Comparison of ENCODE assay signal across 12 cellular contexts in genomic region chr1:229623838-229624237, GRCh38. TPM values are rescaled to one million over a fixed set of nuclear protein-coding genes. Genes with fewer than 3 reads are reported as not detected.
DNase-seq lines count a peak whose midpoint lies in the region; ATAC-seq and TF ChIP-seq lines count a peak whose summit lies in the region.
"Had no signal": no experiment of that assay in that cellular context is flagged by ENCODE, and none has a peak within 500 bp of the region (broad histone marks: within the 10 kb centered on the region; RNA-seq: fewer than 3 reads in every experiment).

No MANE protein-coding gene starts in this region.

- H3K4me3 ChIP-seq in NB4 (ENCODE audit: low read depth, low read length) (peak overlapping the region; percentile 96), smooth muscle cell (no peak overlapping the region)

- H3F3A ChIP-seq in smooth muscle cell (ENCODE audit: low read depth): no peaks in the 10 kb centered on the region

- WGBS in smooth muscle cell (ENCODE audit: low lambda C conversion rate): 87% methylated on average over 1 of the region's 1 CpG

- H3K79me2 ChIP-seq in smooth muscle cell (ENCODE audit: low read depth): peaks cover 88% of the 10 kb centered on the region

- no peak for ATAC-seq in activated T-cell treated with anti-CD3 and anti-CD28 coated beads, Interleukin-2, amount 50 U/mL, for 4 hours
- ATAC-seq in central memory CD8-positive, alpha-beta T cell (replicated peaks; ENCODE audit: extremely low read depth, poor library complexity, severe bottlenecking): no peak
- no peak for ATAC-seq in HG03565 (IDR thresholded peaks at IDR 0.05; ENCODE audit: unreplicated experiment)

- no peaks in the 10 kb centered on the region for H3K9me3 Mint-ChIP-seq in activated T-cell treated with anti-CD3 and anti-CD28 coated beads, Interleukin-2, amount 50 U/mL, for 4 hours
- no peaks in the 10 kb centered on the region for H3K9me3 Mint-ChIP-seq in central memory CD8-positive, alpha-beta T cell

- no peak overlapping the region for H3K27ac ChIP-seq in smooth muscle cell (ENCODE audit: low read depth)

- peaks cover 63% of the 10 kb centered on the region for H4K20me1 ChIP-seq in smooth muscle cell (ENCODE audit: low read depth)

- peaks cover 14% of the 10 kb centered on the region for H3K4me1 ChIP-seq in smooth muscle cell (ENCODE audit: low read depth)

- no peak overlapping the region for H3K9ac ChIP-seq in smooth muscle cell (ENCODE audit: low read depth)

- no peaks in the 10 kb centered on the region for H3K9me3 ChIP-seq in smooth muscle cell (replicated peaks; ENCODE audit: low read depth)
- H3K9me3 ChIP-seq: sigmoid colon had no signal

- no peak for TF ChIP-seq CTCF in NB4 (IDR thresholded peaks at IDR 0.05; ENCODE audit: low read depth, low read length)
- no peak for TF ChIP-seq CTCF in smooth muscle cell (IDR thresholded peaks at IDR 0.05; ENCODE audit: borderline replicate concordance, insufficient read depth, poor library complexity, severe bottlenecking)

- peaks cover 76% of the 10 kb centered on the region for H3K4me1 Mint-ChIP-seq in activated T-cell treated with anti-CD3 and anti-CD28 coated beads, Interleukin-2, amount 50 U/mL, for 4 hours (ENCODE audit: low read depth)
- H3K4me1 Mint-ChIP-seq in central memory CD8-positive, alpha-beta T cell: peaks cover 65% of the 10 kb centered on the region

- peak overlapping the region; percentile 85 for H3K4me2 ChIP-seq in smooth muscle cell

- H3K36me3 ChIP-seq in smooth muscle cell (ENCODE audit: low read depth): no peaks in the 10 kb centered on the region
- H3K36me3 ChIP-seq: sigmoid colon had no signal

- H3K4me3 Mint-ChIP-seq in activated T-cell treated with anti-CD3 and anti-CD28 coated beads, Interleukin-2, amount 50 U/mL, for 4 hours: peak overlapping the region; percentile 92
- H3K4me3 Mint-ChIP-seq in central memory CD8-positive, alpha-beta T cell: peak overlapping the region; percentile 99

- H3K27me3 ChIP-seq in smooth muscle cell (ENCODE audit: low read depth): no peaks in the 10 kb centered on the region
- H3K27me3 ChIP-seq: sigmoid colon had no signal

- no peak for DNase-seq in activated T-cell treated with anti-CD3 and anti-CD28 coated beads, Interleukin-2, amount 50 U/mL, for 4 hours
- DNase-seq in activated T-cell treated with anti-CD3 and anti-CD28 coated beads, Interleukin-2, amount 50 U/mL, for 1 hour: no peak
- DNase-seq in NB4 (ENCODE audit: low read depth): no peak
- DNase-seq in central memory CD8-positive, alpha-beta T cell (ENCODE audit: low spot score in 2 of 2): no peak
- no peak for DNase-seq in smooth muscle cell (lab: John Stamatoyannopoulos, UW; ENCODE audit: unreplicated experiment)
- DNase-seq in A172 (ENCODE audit: low spot score): no peak
- no peak for DNase-seq in COLO829 (ENCODE audit: low spot score)
- DNase-seq: mesenchymal stem cell, NCI-H1105, NCI-H748 treated with DMSO at 0.1 percent for 48 hours, sigmoid colon had no signal

- TF ChIP-seq POLR2A in NB4 (IDR thresholded peaks at IDR 0.05; ENCODE audit: extremely low read depth, insufficient read length): no peak

- no peaks in the 10 kb centered on the region for H3K27me3 Mint-ChIP-seq in activated T-cell treated with anti-CD3 and anti-CD28 coated beads, Interleukin-2, amount 50 U/mL, for 4 hours (ENCODE audit: low read depth)
- no peaks in the 10 kb centered on the region for H3K27me3 Mint-ChIP-seq in central memory CD8-positive, alpha-beta T cell

- peaks cover 9% of the 10 kb centered on the region for H3K36me3 Mint-ChIP-seq in activated T-cell treated with anti-CD3 and anti-CD28 coated beads, Interleukin-2, amount 50 U/mL, for 4 hours (ENCODE audit: insufficient read depth)
- H3K36me3 Mint-ChIP-seq in central memory CD8-positive, alpha-beta T cell (ENCODE audit: insufficient read depth): peaks cover 10% of the 10 kb centered on the region

- H2AFZ ChIP-seq in smooth muscle cell (ENCODE audit: low read depth): no peak overlapping the region

- peak overlapping the region; percentile 25 for H3K27ac Mint-ChIP-seq in central memory CD8-positive, alpha-beta T cell (ENCODE audit: low read depth)

RNA-seq across cellular contexts. Expression of gene TAF5L, which starts 2.1 kb away (rescaled TPM):
- total RNA-seq in activated T-cell treated with anti-CD3 and anti-CD28 coated beads, Interleukin-2, amount 50 U/mL, for 4 hours: 10 to 100 TPM; 27.8 to 32.6 (median 29.6) TPM
- total RNA-seq in smooth muscle cell: 11.3 and 13.4 TPM in 2 replicates
- polyA plus RNA-seq in smooth muscle cell: 3.3 and 4.4 TPM in 2 replicates
- total RNA-seq in A172 (2014; rRNA removed; shearing (Covaris generic)): 24.4 and 26.2 TPM in 2 replicates

RNA-seq across cellular contexts. Expression of gene URB2, which starts 2.2 kb away (rescaled TPM):
- total RNA-seq in activated T-cell treated with anti-CD3 and anti-CD28 coated beads, Interleukin-2, amount 50 U/mL, for 4 hours: 10 to 100 TPM; 47.1 to 55.6 (median 53.8) TPM
- 3.0 and 4.2 TPM in 2 replicates for total RNA-seq in smooth muscle cell
- 1.9 and 2.8 TPM in 2 replicates for polyA plus RNA-seq in smooth muscle cell
- 19.7 and 20.1 TPM in 2 replicates for total RNA-seq in A172 (2014; rRNA removed; shearing (Covaris generic))
